29 cellular contexts compared by ENCODE assay signal in the genomic region with DNA sequence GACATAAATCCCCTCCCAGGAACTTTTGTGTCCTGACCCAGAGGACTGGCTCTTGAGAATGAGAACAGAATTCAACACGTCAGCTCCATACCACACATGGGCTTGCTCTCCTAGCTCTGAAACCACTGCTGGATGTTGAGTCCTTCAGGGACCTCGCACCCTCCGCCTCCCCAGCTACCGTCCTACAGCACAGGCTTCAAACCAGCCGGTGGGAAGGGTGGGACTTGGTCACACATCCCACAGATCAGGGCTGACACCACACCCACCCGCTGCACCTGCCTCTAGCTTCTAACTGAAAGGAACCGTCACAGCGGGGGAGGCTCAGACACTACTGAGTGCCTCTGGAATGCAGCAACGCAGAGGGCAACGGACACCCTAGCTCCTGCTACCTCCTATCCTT. TPM values are rescaled to one million over a fixed set of nuclear protein-coding genes. Genes with fewer than 3 reads are reported as not detected.
DNase-seq lines count a peak whose midpoint lies in the region; ATAC-seq, FAIRE-seq and TF ChIP-seq lines count a peak whose summit lies in the region.
"Had no signal": no experiment of that assay in that cellular context is flagged by ENCODE, and none has a peak within 500 bp of the region (broad histone marks: within the 10 kb centered on the region; RNA-seq: fewer than 3 reads in every experiment).

No MANE protein-coding gene starts in this region.

- no peak overlapping the region for H4K8ac ChIP-seq in mesenchymal stem cell (ENCODE audit: low read length)

- no peak overlapping the region for H3K9ac ChIP-seq in mesenchymal stem cell (ENCODE audit: low read length)
- H3K9ac ChIP-seq: GM23248 had no signal

- no peak overlapping the region for H3K14ac ChIP-seq in mesenchymal stem cell (ENCODE audit: low read length in 2 of 2)

- no peaks in the 10 kb centered on the region for H3K79me2 ChIP-seq in hepatocyte

- H3K36me3 ChIP-seq in bronchial epithelial cell (ENCODE audit: control insufficient read depth, insufficient read depth, low read length), result peaks cover 46% of the 10 kb centered on the region
- H3K36me3 ChIP-seq in mesenchymal stem cell (ENCODE audit: control insufficient read depth in 1 of 2, insufficient read depth in 2 of 2, low read depth in 1 of 2, low read length in 2 of 2), result peaks cover 55 to 98% of the 10 kb centered on the region in 2 experiments
- H3K36me3 ChIP-seq in hepatocyte (replicated peaks; ENCODE audit: insufficient read depth, low read depth), result no peaks in the 10 kb centered on the region

- no peaks in the 10 kb centered on the region for H3K9me2 ChIP-seq in hepatocyte (replicated peaks; ENCODE audit: insufficient read depth)

- no peak overlapping the region for H3K4me2 ChIP-seq in mesenchymal stem cell (ENCODE audit: low read length, poor library complexity, severe bottlenecking)
- H3K4me2 ChIP-seq in hepatocyte, result no peak overlapping the region

- no peak overlapping the region for H3K18ac ChIP-seq in mesenchymal stem cell (ENCODE audit: low read depth in 1 of 2, low read length in 2 of 2)

- peaks cover 31% of the 10 kb centered on the region for H3K79me1 ChIP-seq in mesenchymal stem cell (replicated peaks; ENCODE audit: low read length, poor library complexity, severe bottlenecking)

- no peak overlapping the region for H3K23ac ChIP-seq in mesenchymal stem cell (ENCODE audit: low read length in 2 of 2)

- peak overlapping the region; percentile 97 for H3K27ac ChIP-seq in mesenchymal stem cell (ENCODE audit: low read length, poor library complexity, severe bottlenecking)
- H3K27ac ChIP-seq in hepatocyte, result no peak overlapping the region
- H3K27ac ChIP-seq: GM23248, SJCRH30 had no signal

- H2AK5ac ChIP-seq in mesenchymal stem cell (ENCODE audit: low read length, severe bottlenecking), result peak overlapping the region; percentile 95

- no peaks in the 10 kb centered on the region for H3K27me3 ChIP-seq in bronchial epithelial cell (ENCODE audit: control insufficient read depth, insufficient read depth, low read length)
- H3K27me3 ChIP-seq in mesenchymal stem cell (ENCODE audit: control insufficient read depth in 1 of 2, insufficient read depth in 1 of 2, low read length in 2 of 2), result no peaks in the 10 kb centered on the region
- H3K27me3 ChIP-seq in hepatocyte, result no peaks in the 10 kb centered on the region
- H3K27me3 ChIP-seq: SJCRH30 had no signal

- no peak overlapping the region for H2BK12ac ChIP-seq in mesenchymal stem cell (ENCODE audit: low read length in 2 of 2)

- H2BK15ac ChIP-seq in mesenchymal stem cell (ENCODE audit: low read depth, poor library complexity, severe bottlenecking), result no peak overlapping the region

- H3K4me1 ChIP-seq in mesenchymal stem cell (ENCODE audit: control insufficient read depth, insufficient read depth, low read depth, low read length), result peaks cover 20% of the 10 kb centered on the region
- H3K4me1 ChIP-seq in hepatocyte (ENCODE audit: insufficient read depth), result no peaks in the 10 kb centered on the region
- H3K4me1 ChIP-seq: SJCRH30 had no signal

- FAIRE-seq in bronchial epithelial cell (lab: Jason Lieb, UNC), result peak; percentile 13
- FAIRE-seq: GM18507 had no signal

- H2BK5ac ChIP-seq in mesenchymal stem cell (ENCODE audit: low read depth, low read length, poor library complexity, severe bottlenecking), result peak overlapping the region; percentile 89

- H2BK120ac ChIP-seq in mesenchymal stem cell (ENCODE audit: low read depth, low read length), result no peak overlapping the region

- H3K4me3 ChIP-seq in bronchial epithelial cell (ENCODE audit: low read depth, low read length), result no peak overlapping the region
- no peak overlapping the region for H3K4me3 ChIP-seq in mesenchymal stem cell (ENCODE audit: insufficient read depth in 1 of 2, low read depth in 1 of 2, low read length in 2 of 2)
- no peak overlapping the region for H3K4me3 ChIP-seq in hepatocyte
- H3K4me3 ChIP-seq: GM23248, SJCRH30 had no signal

- no peak overlapping the region for H4K91ac ChIP-seq in mesenchymal stem cell (ENCODE audit: low read length)

- H3K9me3 ChIP-seq in mesenchymal stem cell (ENCODE audit: control insufficient read depth, low read length) (no peaks in the 10 kb centered on the region), hepatocyte (ENCODE audit: low read depth) (no peaks in the 10 kb centered on the region)
- H3K9me3 ChIP-seq: SJCRH30 had no signal

- WGBS in mesenchymal stem cell, result 97% methylated on average over 10 of the region's 10 CpGs
- WGBS in hepatocyte (ENCODE audit: low lambda C conversion rate, missing lambda C conversion rate), result 95% methylated on average over 10 of the region's 10 CpGs

- H3K4ac ChIP-seq in mesenchymal stem cell (ENCODE audit: low read depth in 1 of 2, low read length in 2 of 2), result no peak overlapping the region

- H4K20me1 ChIP-seq in hepatocyte (ENCODE audit: insufficient read depth, poor library complexity, severe bottlenecking), result no peaks in the 10 kb centered on the region

- H2AFZ ChIP-seq in mesenchymal stem cell (ENCODE audit: low read depth, low read length) (no peak overlapping the region), hepatocyte (no peak overlapping the region)
- H2AFZ ChIP-seq: GM23248 had no signal

- no peak for ATAC-seq in HG03159 (IDR thresholded peaks at IDR 0.05; ENCODE audit: unreplicated experiment)
- ATAC-seq: Right ventricle myocardium inferior, SK-N-SH treated with all-trans-retinoic acid at 6 μM for 48 hours had no signal

- TF ChIP-seq CTCF in bronchial epithelial cell (IDR thresholded peaks at IDR 0.05; ENCODE audit: insufficient read depth, low read length, severe bottlenecking) (no peak), hepatocyte (IDR thresholded peaks at IDR 0.05; ENCODE audit: poor library complexity) (no peak)

- DNase-seq in activated effector memory CD4-positive, alpha-beta T cell treated with anti-CD3 and anti-CD28 coated beads, Interleukin-2, amount 50 U/mL, for 16 hours, result peak; percentile 59
- DNase-seq in activated effector memory CD4-positive, alpha-beta T cell treated with Interleukin-2 at 50 U/mL for 16 hours, result no peak
- no peak for DNase-seq in bronchial epithelial cell (ENCODE audit: low read depth)
- DNase-seq in mesenchymal stem cell, result no peak
- no peak for DNase-seq in NOMO-1 (lab: John Stamatoyannopoulos, UW; ENCODE audit: unreplicated experiment in 2 of 2)
- DNase-seq in hepatocyte (ENCODE audit: low spot score), result no peak
- no peak for DNase-seq in A172 (ENCODE audit: low spot score)
- DNase-seq: 8988T; C1 segment of cervical spinal cord; CD4-positive, alpha-beta memory T cell; COR-L47; DMS53; GM23248; H7; Kasumi-1; NCI-H1105 treated with DMSO at 0.1 percent for 48 hours; NCI-H2029; NCI-H446; NCI-H524 treated with DMSO at 0.1 percent for 48 hours; NCI-H774; SJCRH30 had no signal

RNA-seq across cellular contexts. Expression of gene MRAP, which starts 24.0 kb away (rescaled TPM):
- total RNA-seq in bronchial epithelial cell (not detected in 2 replicates), hepatocyte (0.24 and 0.33 TPM in 2 replicates)
- polyA plus RNA-seq in mesenchymal stem cell (2013, experiment 1 of 2), result not detected
- polyA plus RNA-seq in mesenchymal stem cell (2013, experiment 2 of 2), result not detected
- polyA plus RNA-seq in hepatocyte, result 0.77 TPM in 1 of 2 replicates, not detected in the other
- not detected in 2 replicates for total RNA-seq in A172 (2014; rRNA removed; shearing (Covaris generic))
- total RNA-seq: CD4-positive, alpha-beta memory T cell; Daoy; G401; GM23248; H7; M059J; PC-3; SJCRH30 had no signal
- polyA plus RNA-seq: CD4-positive, alpha-beta memory T cell; GM23248 had no signal

RNA-seq across cellular contexts. Expression of gene MIS18A, which starts 43.8 kb away (rescaled TPM):
- 4.2 and 7.0 TPM in 2 replicates for total RNA-seq in bronchial epithelial cell
- polyA plus RNA-seq in mesenchymal stem cell (2013, experiment 1 of 2), result 7.5 TPM
- polyA plus RNA-seq in mesenchymal stem cell (2013, experiment 2 of 2), result 8.1 TPM
- total RNA-seq in hepatocyte, result 7.6 and 9.4 TPM in 2 replicates
- polyA plus RNA-seq in hepatocyte, result 7.7 and 11.2 TPM in 2 replicates
- total RNA-seq in A172 (2014; rRNA removed; shearing (Covaris generic)), result 60.3 and 62.5 TPM in 2 replicates
